ENCODE assay signal across 8 cellular contexts in the genomic region with DNA sequence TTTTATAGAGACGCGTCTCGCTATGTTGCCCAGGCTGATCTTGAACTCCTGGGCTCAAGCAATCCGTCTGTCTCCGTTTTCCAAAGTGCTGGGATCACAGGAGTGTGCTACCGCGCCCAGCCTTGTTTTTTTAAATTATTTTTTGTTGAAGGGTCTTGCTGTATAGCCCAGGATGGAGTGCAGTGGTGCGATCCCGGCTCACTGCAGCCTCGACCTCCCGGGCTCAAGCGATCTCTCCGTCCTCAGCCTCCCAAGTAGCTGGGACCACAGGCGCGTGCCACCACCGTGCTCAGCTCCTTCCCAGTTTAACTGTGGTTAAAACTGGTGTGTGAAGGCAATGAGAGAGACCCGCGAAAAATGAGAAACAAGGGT. TPM values are rescaled to one million over a fixed set of nuclear protein-coding genes. Genes with fewer than 3 reads are reported as not detected.
DNase-seq lines count a peak whose midpoint lies in the region; ATAC-seq, FAIRE-seq and TF ChIP-seq lines count a peak whose summit lies in the region.

No MANE protein-coding gene starts in this region.

- no peaks in the 10 kb centered on the region for H3K27me3 ChIP-seq in CD8-positive, alpha-beta T cell (ENCODE audit: insufficient read depth, low read length)
- H3K27me3 ChIP-seq in H1 (replicated peaks in 1 of 4; ENCODE audit: control insufficient read depth in 3 of 4, extremely low read depth in 1 of 4, insufficient read depth in 3 of 4, low read length in 3 of 4) (no peaks in the 10 kb centered on the region; a peak in 1 of 7 replicates), neutrophil (no peaks in the 10 kb centered on the region)

- no peaks in the 10 kb centered on the region for H3K79me1 ChIP-seq in H1 (ENCODE audit: low read depth, low read length)

- H3K14ac ChIP-seq in H1 (ENCODE audit: insufficient read length): no peak overlapping the region

- H3K4me1 Mint-ChIP-seq in CD8-positive, alpha-beta T cell (ENCODE audit: low read depth): peaks cover 33% of the 10 kb centered on the region

- peak overlapping the region; percentile 92 for H3K27ac Mint-ChIP-seq in CD8-positive, alpha-beta T cell

- H3K4me2 ChIP-seq in H1 (ENCODE audit: insufficient read depth in 1 of 2, low read depth in 2 of 2, low read length in 2 of 2): peak overlapping the region; percentile 71 to 92

- H3K9ac ChIP-seq in H1 (replicated peaks in 1 of 4; ENCODE audit: extremely low read depth in 1 of 4, low read depth in 3 of 4, low read length in 3 of 4): peak overlapping the region in 3 of 4 experiments; percentile 5 to 61 (median 16); a peak in 4 of 7 replicates

- TF ChIP-seq POLR2A in NB4 (IDR thresholded peaks at IDR 0.05; ENCODE audit: extremely low read depth, insufficient read length) (no peak), H1 (IDR thresholded peaks at IDR 0.05; ENCODE audit: control extremely low read depth in 1 of 2, low read depth in 2 of 2, low read length in 2 of 2) (no peak)

- POLR2A ChIA-PET in CD8-positive, alpha-beta T cell (lab: Charles Lee): interaction anchor here (0.7 to 4.2 kb wide), 9 partner anchors 8 to 127 kb away, joined by 3 to 51 read pairs (median 4); a partner anchor contains a TSS
- POLR2A ChIA-PET in H1 (lab: Charles Lee; ENCODE audit: partially characterized antibody): interaction anchor here (0.6 to 4.7 kb wide), 12 partner anchors 9 to 226 kb away, joined by 3 to 33 read pairs (median 5); a partner anchor contains a TSS

- peak overlapping the region; percentile 82 for H3K27ac ChIP-seq in CD8-positive, alpha-beta T cell (ENCODE audit: low read depth, low read length)
- H3K27ac ChIP-seq in H1 (ENCODE audit: low read depth, low read length) (no peak overlapping the region), neutrophil (peak overlapping the region; percentile 97)

- no peak overlapping the region for H3K56ac ChIP-seq in H1 (replicated peaks; ENCODE audit: insufficient read length, low read depth, low read length)

- peaks cover 5% of the 10 kb centered on the region for H3K36me3 Mint-ChIP-seq in CD8-positive, alpha-beta T cell

- no peak overlapping the region for H2BK120ac ChIP-seq in H1 (replicated peaks; ENCODE audit: low read depth, low read length)

- H4K91ac ChIP-seq in H1 (replicated peaks; ENCODE audit: insufficient read length, low read length): peak overlapping the region; percentile 4

- WGBS in H1 (ENCODE audit: extremely low coverage in 1 of 2, insufficient coverage in 1 of 2, insufficient read length in 1 of 2, insufficient replicate concordance in 2 of 2, low coverage in 1 of 2, low lambda C conversion rate in 2 of 2, missing lambda C conversion rate in 1 of 2), 2 experiments: 79% methylated on average over 18 of the region's 18 CpGs; no CpG with 5 or more reads in 1 of the 2 experiments

- TF ChIP-seq RAD21 in H1 (IDR thresholded peaks at IDR 0.05 in 1 of 2, conservative IDR thresholded peaks at IDR 0.05 in 1 of 2; ENCODE audit: low read depth in 2 of 2, low read length in 2 of 2): no peak

- H4K8ac ChIP-seq in H1 (ENCODE audit: extremely low read depth, insufficient read depth, low read length): peak overlapping the region; percentile 89; the same call in 1 of the 2 replicates

- no peak overlapping the region for H2BK12ac ChIP-seq in H1 (ENCODE audit: low read depth, low read length)

- H3K4ac ChIP-seq in H1 (replicated peaks; ENCODE audit: insufficient read length, low read depth, low read length): no peak overlapping the region

- peaks cover 40% of the 10 kb centered on the region for H3K4me1 ChIP-seq in CD8-positive, alpha-beta T cell (ENCODE audit: insufficient read depth, low read length)
- H3K4me1 ChIP-seq in H1 (replicated peaks in 1 of 4; ENCODE audit: control insufficient read depth in 3 of 4, insufficient read depth in 4 of 4, low read length in 3 of 4): peaks cover 0 to 5% (median 2%) of the 10 kb centered on the region in 4 experiments; a peak in 4 of 7 replicates
- peaks cover 51 to 52% of the 10 kb centered on the region in 2 experiments for H3K4me1 ChIP-seq in neutrophil (ENCODE audit: control insufficient read depth in 1 of 2, insufficient read depth in 1 of 2, low read depth in 1 of 2, low read length in 1 of 2)

- TF ChIP-seq CTCF in CD8-positive, alpha-beta T cell (IDR thresholded peaks at IDR 0.05): no peak
- no peak for TF ChIP-seq CTCF in NB4 (IDR thresholded peaks at IDR 0.05; ENCODE audit: low read depth, low read length)
- no peak for TF ChIP-seq CTCF in H1 (IDR thresholded peaks at IDR 0.05; ENCODE audit: control extremely low read depth in 1 of 3, insufficient read depth in 1 of 3, low read depth in 1 of 3, low read length in 3 of 3)
- TF ChIP-seq CTCF in neutrophil (IDR thresholded peaks at IDR 0.05): no peak

- peak overlapping the region; percentile 93 for H3K4me3 Mint-ChIP-seq in CD8-positive, alpha-beta T cell

- H3K79me2 ChIP-seq in H1 (ENCODE audit: control insufficient read depth in 1 of 2, insufficient read depth in 2 of 2, low read length in 2 of 2): no peaks in the 10 kb centered on the region

- no peak for TF ChIP-seq EP300 in H1 (IDR thresholded peaks at IDR 0.05; ENCODE audit: borderline replicate concordance in 1 of 2, low read depth in 2 of 2, low read length in 2 of 2)

- H2BK15ac ChIP-seq in H1 (ENCODE audit: low read length): no peak overlapping the region

- no peak for DNase-seq in CD8-positive, alpha-beta T cell
- DNase-seq in NB4 (ENCODE audit: low read depth) (no peak), H1 (ENCODE audit: low read depth in 1 of 2, low spot score in 2 of 2) (no peak), KG1 (lab: John Stamatoyannopoulos, UW) (no peak), kidney glomerular epithelial cell (lab: John Stamatoyannopoulos, UW) (no peak), NCI-H2029 treated with DMSO at 0.1 percent for 48 hours (lab: John Stamatoyannopoulos, UW) (no peak)

- H2BK20ac ChIP-seq in H1 (ENCODE audit: low read length): no peak overlapping the region

- CTCF ChIA-PET in CD8-positive, alpha-beta T cell (lab: Charles Lee): interaction anchor here (0.7 to 1.8 kb wide), 7 partner anchors 8 to 71 kb away, joined by 3 to 6 read pairs (median 4); no protein-coding TSS in a partner anchor
- CTCF ChIA-PET in H1 (lab: Charles Lee; ENCODE audit: partially characterized antibody): interaction anchor here (0.6 to 1.7 kb wide), 6 partner anchors 11 to 127 kb away, joined by 3 to 4 read pairs (median 3); a partner anchor contains a TSS

- H3K23ac ChIP-seq in H1 (ENCODE audit: insufficient read length): no peak overlapping the region

- no peak overlapping the region for H2BK5ac ChIP-seq in H1 (ENCODE audit: low read depth, low read length)

- peak overlapping the region; percentile 19 for H3K18ac ChIP-seq in H1 (ENCODE audit: extremely low read depth, low read length)

- FAIRE-seq in H1 (lab: Jason Lieb, UNC): no peak

- no peaks in the 10 kb centered on the region for H3K27me3 Mint-ChIP-seq in CD8-positive, alpha-beta T cell (ENCODE audit: low read depth)

- H3K4me3 ChIP-seq in CD8-positive, alpha-beta T cell (ENCODE audit: low read depth, low read length): peak overlapping the region; percentile 92
- peak overlapping the region; percentile 50 for H3K4me3 ChIP-seq in NB4 (ENCODE audit: low read depth, low read length)
- H3K4me3 ChIP-seq in H1 (ENCODE audit: extremely low read depth in 1 of 4, insufficient read depth in 2 of 4, low read depth in 3 of 4, low read length in 4 of 4): peak overlapping the region in 1 of 4 experiments; percentile 60; a peak in 3 of 8 replicates
- H3K4me3 ChIP-seq in neutrophil (ENCODE audit: low read depth in 1 of 2, low read length in 1 of 2): peak overlapping the region; percentile 78 to 84

- H4K5ac ChIP-seq in H1 (ENCODE audit: insufficient read length, low read depth, low read length): peak overlapping the region; percentile 57

- H3K36me3 ChIP-seq in CD8-positive, alpha-beta T cell (ENCODE audit: insufficient read depth, low read length): no peaks in the 10 kb centered on the region
- H3K36me3 ChIP-seq in H1 (ENCODE audit: control insufficient read depth in 2 of 4, insufficient read depth in 4 of 4, low read length in 3 of 4) (no peaks in the 10 kb centered on the region), neutrophil (no peaks in the 10 kb centered on the region)

- H4K20me1 ChIP-seq in H1 (replicated peaks in 1 of 2; ENCODE audit: control insufficient read depth in 1 of 2, insufficient read depth in 2 of 2, low read length in 2 of 2): no peaks in the 10 kb centered on the region

- no peaks in the 10 kb centered on the region for H3K9me3 Mint-ChIP-seq in CD8-positive, alpha-beta T cell

- H3K9me3 ChIP-seq in CD8-positive, alpha-beta T cell (ENCODE audit: low read length): no peaks in the 10 kb centered on the region
- H3K9me3 ChIP-seq in H1 (ENCODE audit: insufficient read depth in 2 of 2, low read depth in 1 of 2, low read length in 1 of 2) (no peaks in the 10 kb centered on the region), neutrophil (no peaks in the 10 kb centered on the region)

- H2AK5ac ChIP-seq in H1 (ENCODE audit: low read depth, low read length): no peak overlapping the region

- H2AFZ ChIP-seq in H1 (ENCODE audit: low read length): peak overlapping the region; percentile 86; the same call in 1 of the 2 replicates

- intact Hi-C loops in CD8-positive, alpha-beta T cell (cut with DNase I, micrococcal nuclease): loop anchor here (1.0 to 2.0 kb wide), 5 partner anchors 10 to 58 kb away; a partner anchor contains a TSS

- ATAC-seq in CD8-positive, alpha-beta T cell: no peak
- ATAC-seq in HG03196 (IDR thresholded peaks at IDR 0.05; ENCODE audit: unreplicated experiment): no peak

- H3K23me2 ChIP-seq in H1 (ENCODE audit: low read depth, low read length): peaks cover 5% of the 10 kb centered on the region

RNA-seq across cellular contexts. Expression of a gene that starts 11.0 kb away (rescaled TPM):
- total RNA-seq in CD8-positive, alpha-beta T cell: 10 to 100 TPM; 83.4 to 86.9 TPM
- total RNA-seq in H1 (2021; fragmentation: NEBNext Ultra II Directional; extraction: Animal tissue kit (Norgen Biotek cat#: 25700)): 389 and 397 TPM in 2 replicates
- 208 and 209 TPM in 2 replicates for polyA plus RNA-seq in H1 (2011; rRNA removed)
- polyA plus RNA-seq in H1 (2011; cell fraction: cytosol; rRNA removed): 285 TPM
- polyA plus RNA-seq in H1 (2011; cell fraction: nucleus; rRNA removed): 199 TPM
- polyA plus RNA-seq in H1 (2012, experiment 1 of 2): 322 to 369 TPM (median 332 TPM) in 4 replicates
- polyA plus RNA-seq in H1 (2012, experiment 2 of 2): 154 TPM
- 167 TPM for polyA plus RNA-seq in H1 (2013, experiment 1 of 2)
- 175 TPM for polyA plus RNA-seq in H1 (2013, experiment 2 of 2)
- 303 and 334 TPM in 2 replicates for polyA minus RNA-seq in H1 (2011; rRNA and poly(A)+ RNA removed)
- polyA minus RNA-seq in H1 (2011; cell fraction: cytosol; rRNA and poly(A)+ RNA removed): 147 TPM
- polyA minus RNA-seq in H1 (2011; cell fraction: nucleus; rRNA and poly(A)+ RNA removed): 101 TPM

RNA-seq across cellular contexts. Expression of a gene that starts 16.9 kb away (rescaled TPM):
- total RNA-seq in CD8-positive, alpha-beta T cell: 1 to 10 TPM; 7.3 to 8.9 TPM
- total RNA-seq in H1 (2021; fragmentation: NEBNext Ultra II Directional; extraction: Animal tissue kit (Norgen Biotek cat#: 25700)): 1.9 TPM in 2 replicates
- polyA plus RNA-seq in H1 (2011; rRNA removed): 1.9 and 2.5 TPM in 2 replicates
- polyA plus RNA-seq in H1 (2011; cell fraction: cytosol; rRNA removed): 1.8 TPM
- 2.7 TPM for polyA plus RNA-seq in H1 (2011; cell fraction: nucleus; rRNA removed)
- 0.97 to 1.6 TPM (median 1.3 TPM) in 4 replicates for polyA plus RNA-seq in H1 (2012, experiment 1 of 2)
- 1.8 TPM for polyA plus RNA-seq in H1 (2012, experiment 2 of 2)
- 1.6 TPM for polyA plus RNA-seq in H1 (2013, experiment 1 of 2)
- 1.4 TPM for polyA plus RNA-seq in H1 (2013, experiment 2 of 2)
- 0.57 and 3.0 TPM in 2 replicates for polyA minus RNA-seq in H1 (2011; rRNA and poly(A)+ RNA removed)
- polyA minus RNA-seq in H1 (2011; cell fraction: cytosol; rRNA and poly(A)+ RNA removed): not detected
- polyA minus RNA-seq in H1 (2011; cell fraction: nucleus; rRNA and poly(A)+ RNA removed): 3.3 TPM

RNA-seq across cellular contexts. Expression of a gene that starts 48.5 kb away (rescaled TPM):
- total RNA-seq in CD8-positive, alpha-beta T cell: not detected
- total RNA-seq in H1 (2021; fragmentation: NEBNext Ultra II Directional; extraction: Animal tissue kit (Norgen Biotek cat#: 25700)): not detected in 2 replicates
- not detected in 2 replicates for polyA plus RNA-seq in H1 (2011; rRNA removed)
- polyA plus RNA-seq in H1 (2011; cell fraction: cytosol; rRNA removed): not detected
- not detected for polyA plus RNA-seq in H1 (2011; cell fraction: nucleus; rRNA removed)
- polyA plus RNA-seq in H1 (2012, experiment 1 of 2): not detected in 4 replicates
- not detected for polyA plus RNA-seq in H1 (2012, experiment 2 of 2)
- not detected for polyA plus RNA-seq in H1 (2013, experiment 1 of 2)
- not detected for polyA plus RNA-seq in H1 (2013, experiment 2 of 2)
- not detected in 2 replicates for polyA minus RNA-seq in H1 (2011; rRNA and poly(A)+ RNA removed)
- polyA minus RNA-seq in H1 (2011; cell fraction: cytosol; rRNA and poly(A)+ RNA removed): not detected
- polyA minus RNA-seq in H1 (2011; cell fraction: nucleus; rRNA and poly(A)+ RNA removed): not detected
